ENCODE assay signal across 1 cellular context in the genomic region with DNA sequence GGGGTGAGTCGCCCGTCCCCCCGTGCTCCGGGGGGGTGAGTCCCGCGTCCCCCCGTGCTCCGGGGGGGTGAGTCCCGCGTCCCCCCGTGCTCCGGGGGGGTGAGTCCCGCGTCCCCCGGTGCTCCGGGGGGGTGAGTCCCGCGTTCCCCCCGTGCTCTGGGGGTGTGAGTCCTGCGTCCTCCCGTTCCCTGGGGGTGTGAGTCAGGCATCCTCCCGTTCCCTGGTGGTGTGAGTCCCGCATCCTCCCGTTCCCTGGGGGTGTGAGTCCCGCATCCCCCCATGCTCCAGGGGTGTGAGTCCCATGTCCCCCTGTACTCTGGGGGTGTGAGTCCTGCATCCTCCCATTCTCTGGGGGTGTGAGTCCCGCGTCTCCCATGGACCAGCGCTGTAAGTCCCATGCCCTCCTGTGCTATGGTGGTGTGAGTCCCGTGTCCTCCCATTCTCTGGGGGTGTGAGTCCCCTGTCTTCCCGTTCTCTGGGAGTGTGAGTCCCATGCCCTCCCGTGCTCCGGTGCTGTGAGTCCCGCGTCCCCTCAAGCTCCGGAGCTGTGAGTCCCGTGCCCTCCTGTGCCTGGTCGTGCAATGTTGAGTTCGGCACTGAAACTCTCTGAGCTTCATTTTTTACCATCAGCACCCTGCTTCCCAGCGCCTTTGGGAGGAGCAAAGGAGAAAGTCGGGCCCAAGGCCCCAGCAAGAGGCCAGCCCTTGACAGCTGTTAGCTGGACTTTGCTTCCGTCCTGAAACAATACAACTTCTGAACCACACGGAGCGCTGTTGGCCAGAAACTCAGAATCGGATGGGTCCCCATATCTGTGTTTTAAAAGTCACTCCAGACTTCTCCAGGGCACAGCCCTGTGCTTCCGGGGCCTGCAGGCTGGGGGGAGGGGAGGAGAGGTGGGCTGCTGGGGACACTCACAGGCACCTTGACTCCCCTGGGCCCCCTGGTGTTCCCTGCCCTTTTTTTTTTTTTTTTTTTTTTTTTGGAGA.
TF ChIP-seq lines count a peak whose summit lies in the region.

No MANE protein-coding gene starts in this region.

TF ChIP-seq in HepG2, 621 proteins besides CTCF, POLR2A, EP300 and RAD21 (continued from another document and continues in another):
- TF ChIP-seq, protein P1, sequence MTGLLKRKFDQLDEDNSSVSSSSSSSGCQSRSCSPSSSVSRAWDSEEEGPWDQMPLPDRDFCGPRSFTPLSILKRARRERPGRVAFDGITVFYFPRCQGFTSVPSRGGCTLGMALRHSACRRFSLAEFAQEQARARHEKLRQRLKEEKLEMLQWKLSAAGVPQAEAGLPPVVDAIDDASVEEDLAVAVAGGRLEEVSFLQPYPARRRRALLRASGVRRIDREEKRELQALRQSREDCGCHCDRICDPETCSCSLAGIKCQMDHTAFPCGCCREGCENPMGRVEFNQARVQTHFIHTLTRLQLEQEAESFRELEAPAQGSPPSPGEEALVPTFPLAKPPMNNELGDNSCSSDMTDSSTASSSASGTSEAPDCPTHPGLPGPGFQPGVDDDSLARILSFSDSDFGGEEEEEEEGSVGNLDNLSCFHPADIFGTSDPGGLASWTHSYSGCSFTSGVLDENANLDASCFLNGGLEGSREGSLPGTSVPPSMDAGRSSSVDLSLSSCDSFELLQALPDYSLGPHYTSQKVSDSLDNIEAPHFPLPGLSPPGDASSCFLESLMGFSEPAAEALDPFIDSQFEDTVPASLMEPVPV (CRISPR knock-in tag; IDR thresholded peaks at IDR 0.05): no peak
- TF ChIP-seq ZNF790 (CRISPR knock-in tag; IDR thresholded peaks at IDR 0.05; ENCODE audit: borderline replicate concordance) (no peak), RXRB (CRISPR knock-in tag; IDR thresholded peaks at IDR 0.05; ENCODE audit: borderline replicate concordance) (peak; percentile 45; the same call in 1 of the 2 replicates), ZNF253 (CRISPR knock-in tag; IDR thresholded peaks at IDR 0.05; ENCODE audit: borderline replicate concordance) (no peak), ZNF572 (CRISPR knock-in tag; IDR thresholded peaks at IDR 0.05) (0 out of 2 replicates have a peak, but pooled peaks have one; percentile 66), NFIC (IDR thresholded peaks at IDR 0.05; ENCODE audit: low read length) (0 out of 2 replicates have a peak, but pooled peaks have one; percentile 43), ZNF746 (CRISPR knock-in tag; IDR thresholded peaks at IDR 0.05) (no peak), FOXA3 (CRISPR knock-in tag; IDR thresholded peaks at IDR 0.05) (peak; percentile 28; the same call in 1 of the 2 replicates), ZNF562 (CRISPR knock-in tag; IDR thresholded peaks at IDR 0.05; ENCODE audit: borderline replicate concordance) (no peak), SOX6 (IDR thresholded peaks at IDR 0.05) (no peak), SOX6 (CRISPR knock-in tag; IDR thresholded peaks at IDR 0.05) (peak; percentile 21; the same call in 1 of the 2 replicates), ETV5 (CRISPR knock-in tag; IDR thresholded peaks at IDR 0.05; ENCODE audit: borderline replicate concordance) (peak; percentile 49; the same call in 1 of the 2 replicates), MYC (CRISPR knock-in tag; IDR thresholded peaks at IDR 0.05; ENCODE audit: borderline replicate concordance) (no peak), ZNF556 (CRISPR knock-in tag; IDR thresholded peaks at IDR 0.05; ENCODE audit: borderline replicate concordance) (peak; percentile 58; the same call in 1 of the 2 replicates), PTBP1 (IDR thresholded peaks at IDR 0.05; ENCODE audit: low read depth, low read length, poor library complexity, severe bottlenecking) (no peak), ZIK1 (CRISPR knock-in tag; IDR thresholded peaks at IDR 0.05; ENCODE audit: borderline replicate concordance, low read depth) (no peak), CREB1 (IDR thresholded peaks at IDR 0.05) (no peak), CREB1 (CRISPR knock-in tag; IDR thresholded peaks at IDR 0.05) (no peak), ZNF225 (CRISPR knock-in tag; IDR thresholded peaks at IDR 0.05) (peak; percentile 83; the same call in 1 of the 2 replicates), SOX5 (CRISPR knock-in tag; IDR thresholded peaks at IDR 0.05; ENCODE audit: borderline replicate concordance) (peak; percentile 34; the same call in 1 of the 2 replicates), SMAD1 (CRISPR knock-in tag; IDR thresholded peaks at IDR 0.05; ENCODE audit: borderline replicate concordance, low read depth) (peak; percentile 67; the same call in 1 of the 2 replicates), GATAD2A (CRISPR knock-in tag; IDR thresholded peaks at IDR 0.05) (0 out of 2 replicates have a peak, but pooled peaks have one; percentile 14), SALL1 (CRISPR knock-in tag; IDR thresholded peaks at IDR 0.05) (peak; percentile 57), NBN (conservative IDR thresholded peaks at IDR 0.05) (no peak), GFI1 (CRISPR knock-in tag; IDR thresholded peaks at IDR 0.05; ENCODE audit: borderline replicate concordance) (no peak), AKAP8 (CRISPR knock-in tag; IDR thresholded peaks at IDR 0.05) (0 out of 2 replicates have a peak, but pooled peaks have one; percentile 72), HDAC2 (CRISPR knock-in tag; IDR thresholded peaks at IDR 0.05) (peak; percentile 36; the same call in 1 of the 2 replicates), MZF1 (CRISPR knock-in tag; IDR thresholded peaks at IDR 0.05; ENCODE audit: borderline replicate concordance) (no peak), STAG1 (CRISPR knock-in tag; IDR thresholded peaks at IDR 0.05) (peak; percentile 66), HNF4G (IDR thresholded peaks at IDR 0.05; ENCODE audit: borderline replicate concordance, low read depth, low read length) (peak; percentile 97), HNF4G (CRISPR knock-in tag; IDR thresholded peaks at IDR 0.05; ENCODE audit: borderline replicate concordance, low read depth) (peak; percentile 53; the same call in 1 of the 2 replicates), MEF2D (CRISPR knock-in tag; IDR thresholded peaks at IDR 0.05) (peak; percentile 49; the same call in 1 of the 2 replicates), ZNF343 (CRISPR knock-in tag; IDR thresholded peaks at IDR 0.05) (0 out of 2 replicates have a peak, but pooled peaks have one; percentile 43), ZNF713 (CRISPR knock-in tag; IDR thresholded peaks at IDR 0.05) (no peak), ZKSCAN1 (IDR thresholded peaks at IDR 0.05; ENCODE audit: low read length) (no peak)
- TF ChIP-seq, protein P2, sequence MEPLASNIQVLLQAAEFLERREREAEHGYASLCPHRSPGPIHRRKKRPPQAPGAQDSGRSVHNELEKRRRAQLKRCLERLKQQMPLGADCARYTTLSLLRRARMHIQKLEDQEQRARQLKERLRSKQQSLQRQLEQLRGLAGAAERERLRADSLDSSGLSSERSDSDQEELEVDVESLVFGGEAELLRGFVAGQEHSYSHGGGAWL (CRISPR knock-in tag; IDR thresholded peaks at IDR 0.05): no peak
- TF ChIP-seq, protein P3, sequence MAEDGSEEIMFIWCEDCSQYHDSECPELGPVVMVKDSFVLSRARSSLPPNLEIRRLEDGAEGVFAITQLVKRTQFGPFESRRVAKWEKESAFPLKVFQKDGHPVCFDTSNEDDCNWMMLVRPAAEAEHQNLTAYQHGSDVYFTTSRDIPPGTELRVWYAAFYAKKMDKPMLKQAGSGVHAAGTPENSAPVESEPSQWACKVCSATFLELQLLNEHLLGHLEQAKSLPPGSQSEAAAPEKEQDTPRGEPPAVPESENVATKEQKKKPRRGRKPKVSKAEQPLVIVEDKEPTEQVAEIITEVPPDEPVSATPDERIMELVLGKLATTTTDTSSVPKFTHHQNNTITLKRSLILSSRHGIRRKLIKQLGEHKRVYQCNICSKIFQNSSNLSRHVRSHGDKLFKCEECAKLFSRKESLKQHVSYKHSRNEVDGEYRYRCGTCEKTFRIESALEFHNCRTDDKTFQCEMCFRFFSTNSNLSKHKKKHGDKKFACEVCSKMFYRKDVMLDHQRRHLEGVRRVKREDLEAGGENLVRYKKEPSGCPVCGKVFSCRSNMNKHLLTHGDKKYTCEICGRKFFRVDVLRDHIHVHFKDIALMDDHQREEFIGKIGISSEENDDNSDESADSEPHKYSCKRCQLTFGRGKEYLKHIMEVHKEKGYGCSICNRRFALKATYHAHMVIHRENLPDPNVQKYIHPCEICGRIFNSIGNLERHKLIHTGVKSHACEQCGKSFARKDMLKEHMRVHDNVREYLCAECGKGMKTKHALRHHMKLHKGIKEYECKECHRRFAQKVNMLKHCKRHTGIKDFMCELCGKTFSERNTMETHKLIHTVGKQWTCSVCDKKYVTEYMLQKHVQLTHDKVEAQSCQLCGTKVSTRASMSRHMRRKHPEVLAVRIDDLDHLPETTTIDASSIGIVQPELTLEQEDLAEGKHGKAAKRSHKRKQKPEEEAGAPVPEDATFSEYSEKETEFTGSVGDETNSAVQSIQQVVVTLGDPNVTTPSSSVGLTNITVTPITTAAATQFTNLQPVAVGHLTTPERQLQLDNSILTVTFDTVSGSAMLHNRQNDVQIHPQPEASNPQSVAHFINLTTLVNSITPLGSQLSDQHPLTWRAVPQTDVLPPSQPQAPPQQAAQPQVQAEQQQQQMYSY (CRISPR knock-in tag; IDR thresholded peaks at IDR 0.05): no peak
- TF ChIP-seq, protein P4, sequence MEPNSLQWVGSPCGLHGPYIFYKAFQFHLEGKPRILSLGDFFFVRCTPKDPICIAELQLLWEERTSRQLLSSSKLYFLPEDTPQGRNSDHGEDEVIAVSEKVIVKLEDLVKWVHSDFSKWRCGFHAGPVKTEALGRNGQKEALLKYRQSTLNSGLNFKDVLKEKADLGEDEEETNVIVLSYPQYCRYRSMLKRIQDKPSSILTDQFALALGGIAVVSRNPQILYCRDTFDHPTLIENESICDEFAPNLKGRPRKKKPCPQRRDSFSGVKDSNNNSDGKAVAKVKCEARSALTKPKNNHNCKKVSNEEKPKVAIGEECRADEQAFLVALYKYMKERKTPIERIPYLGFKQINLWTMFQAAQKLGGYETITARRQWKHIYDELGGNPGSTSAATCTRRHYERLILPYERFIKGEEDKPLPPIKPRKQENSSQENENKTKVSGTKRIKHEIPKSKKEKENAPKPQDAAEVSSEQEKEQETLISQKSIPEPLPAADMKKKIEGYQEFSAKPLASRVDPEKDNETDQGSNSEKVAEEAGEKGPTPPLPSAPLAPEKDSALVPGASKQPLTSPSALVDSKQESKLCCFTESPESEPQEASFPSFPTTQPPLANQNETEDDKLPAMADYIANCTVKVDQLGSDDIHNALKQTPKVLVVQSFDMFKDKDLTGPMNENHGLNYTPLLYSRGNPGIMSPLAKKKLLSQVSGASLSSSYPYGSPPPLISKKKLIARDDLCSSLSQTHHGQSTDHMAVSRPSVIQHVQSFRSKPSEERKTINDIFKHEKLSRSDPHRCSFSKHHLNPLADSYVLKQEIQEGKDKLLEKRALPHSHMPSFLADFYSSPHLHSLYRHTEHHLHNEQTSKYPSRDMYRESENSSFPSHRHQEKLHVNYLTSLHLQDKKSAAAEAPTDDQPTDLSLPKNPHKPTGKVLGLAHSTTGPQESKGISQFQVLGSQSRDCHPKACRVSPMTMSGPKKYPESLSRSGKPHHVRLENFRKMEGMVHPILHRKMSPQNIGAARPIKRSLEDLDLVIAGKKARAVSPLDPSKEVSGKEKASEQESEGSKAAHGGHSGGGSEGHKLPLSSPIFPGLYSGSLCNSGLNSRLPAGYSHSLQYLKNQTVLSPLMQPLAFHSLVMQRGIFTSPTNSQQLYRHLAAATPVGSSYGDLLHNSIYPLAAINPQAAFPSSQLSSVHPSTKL (CRISPR knock-in tag; IDR thresholded peaks at IDR 0.05): peak; percentile 53; the same call in 1 of the 2 replicates
- TF ChIP-seq, protein P5, sequence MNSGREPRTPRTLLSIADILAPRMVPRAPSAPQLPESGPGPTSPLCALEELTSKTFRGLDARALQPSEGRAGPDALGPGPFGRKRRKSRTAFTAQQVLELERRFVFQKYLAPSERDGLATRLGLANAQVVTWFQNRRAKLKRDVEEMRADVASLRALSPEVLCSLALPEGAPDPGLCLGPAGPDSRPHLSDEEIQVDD (CRISPR knock-in tag; IDR thresholded peaks at IDR 0.05; ENCODE audit: borderline replicate concordance): no peak
- TF ChIP-seq, protein P6, sequence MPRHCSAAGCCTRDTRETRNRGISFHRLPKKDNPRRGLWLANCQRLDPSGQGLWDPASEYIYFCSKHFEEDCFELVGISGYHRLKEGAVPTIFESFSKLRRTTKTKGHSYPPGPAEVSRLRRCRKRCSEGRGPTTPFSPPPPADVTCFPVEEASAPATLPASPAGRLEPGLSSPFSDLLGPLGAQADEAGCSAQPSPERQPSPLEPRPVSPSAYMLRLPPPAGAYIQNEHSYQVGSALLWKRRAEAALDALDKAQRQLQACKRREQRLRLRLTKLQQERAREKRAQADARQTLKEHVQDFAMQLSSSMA (CRISPR knock-in tag; IDR thresholded peaks at IDR 0.05): no peak
- TF ChIP-seq, protein P7, sequence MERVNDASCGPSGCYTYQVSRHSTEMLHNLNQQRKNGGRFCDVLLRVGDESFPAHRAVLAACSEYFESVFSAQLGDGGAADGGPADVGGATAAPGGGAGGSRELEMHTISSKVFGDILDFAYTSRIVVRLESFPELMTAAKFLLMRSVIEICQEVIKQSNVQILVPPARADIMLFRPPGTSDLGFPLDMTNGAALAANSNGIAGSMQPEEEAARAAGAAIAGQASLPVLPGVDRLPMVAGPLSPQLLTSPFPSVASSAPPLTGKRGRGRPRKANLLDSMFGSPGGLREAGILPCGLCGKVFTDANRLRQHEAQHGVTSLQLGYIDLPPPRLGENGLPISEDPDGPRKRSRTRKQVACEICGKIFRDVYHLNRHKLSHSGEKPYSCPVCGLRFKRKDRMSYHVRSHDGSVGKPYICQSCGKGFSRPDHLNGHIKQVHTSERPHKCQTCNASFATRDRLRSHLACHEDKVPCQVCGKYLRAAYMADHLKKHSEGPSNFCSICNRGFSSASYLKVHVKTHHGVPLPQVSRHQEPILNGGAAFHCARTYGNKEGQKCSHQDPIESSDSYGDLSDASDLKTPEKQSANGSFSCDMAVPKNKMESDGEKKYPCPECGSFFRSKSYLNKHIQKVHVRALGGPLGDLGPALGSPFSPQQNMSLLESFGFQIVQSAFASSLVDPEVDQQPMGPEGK (CRISPR knock-in tag; IDR thresholded peaks at IDR 0.05): peak; percentile 22; the same call in 1 of the 2 replicates
- TF ChIP-seq, protein P8, sequence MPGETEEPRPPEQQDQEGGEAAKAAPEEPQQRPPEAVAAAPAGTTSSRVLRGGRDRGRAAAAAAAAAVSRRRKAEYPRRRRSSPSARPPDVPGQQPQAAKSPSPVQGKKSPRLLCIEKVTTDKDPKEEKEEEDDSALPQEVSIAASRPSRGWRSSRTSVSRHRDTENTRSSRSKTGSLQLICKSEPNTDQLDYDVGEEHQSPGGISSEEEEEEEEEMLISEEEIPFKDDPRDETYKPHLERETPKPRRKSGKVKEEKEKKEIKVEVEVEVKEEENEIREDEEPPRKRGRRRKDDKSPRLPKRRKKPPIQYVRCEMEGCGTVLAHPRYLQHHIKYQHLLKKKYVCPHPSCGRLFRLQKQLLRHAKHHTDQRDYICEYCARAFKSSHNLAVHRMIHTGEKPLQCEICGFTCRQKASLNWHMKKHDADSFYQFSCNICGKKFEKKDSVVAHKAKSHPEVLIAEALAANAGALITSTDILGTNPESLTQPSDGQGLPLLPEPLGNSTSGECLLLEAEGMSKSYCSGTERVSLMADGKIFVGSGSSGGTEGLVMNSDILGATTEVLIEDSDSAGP (CRISPR knock-in tag; IDR thresholded peaks at IDR 0.05; ENCODE audit: borderline replicate concordance): 0 out of 2 replicates have a peak, but pooled peaks have one; percentile 19
- TF ChIP-seq, protein P9, sequence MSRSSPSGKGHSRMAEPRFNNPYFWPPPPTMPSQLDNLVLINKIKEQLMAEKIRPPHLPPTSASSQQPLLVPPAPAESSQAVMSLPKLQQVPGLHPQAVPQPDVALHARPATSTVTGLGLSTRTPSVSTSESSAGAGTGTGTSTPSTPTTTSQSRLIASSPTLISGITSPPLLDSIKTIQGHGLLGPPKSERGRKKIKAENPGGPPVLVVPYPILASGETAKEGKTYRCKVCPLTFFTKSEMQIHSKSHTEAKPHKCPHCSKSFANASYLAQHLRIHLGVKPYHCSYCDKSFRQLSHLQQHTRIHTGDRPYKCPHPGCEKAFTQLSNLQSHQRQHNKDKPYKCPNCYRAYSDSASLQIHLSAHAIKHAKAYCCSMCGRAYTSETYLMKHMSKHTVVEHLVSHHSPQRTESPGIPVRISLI (CRISPR knock-in tag; IDR thresholded peaks at IDR 0.05; ENCODE audit: borderline replicate concordance): peak; percentile 64; the same call in 1 of the 2 replicates
